In genomic region chr9:28073278-28073677, GRCh38 we compare ENCODE assay signal across 8 cellular contexts.
DNase-seq lines count a peak whose midpoint lies in the region; ATAC-seq, FAIRE-seq and TF ChIP-seq lines count a peak whose summit lies in the region.

No MANE protein-coding gene starts in this region.

- no peak for ATAC-seq in GM19328 (IDR thresholded peaks at IDR 0.05; ENCODE audit: unreplicated experiment)

- FAIRE-seq in G401.6 (lab: Jason Lieb, UNC) (peak; percentile 80), GM12892 (lab: Jason Lieb, UNC) (no peak)

- in situ Hi-C loops in KBM-7 (cut with MboI; ENCODE audit: low pct_unique_long_range_greater_than_20kb, low sequenced_read_pairs) = no loop called here

- DNase-seq in KBM-7 (peak; percentile 27), SW480 (ENCODE audit: low spot score) (peak; percentile 36), iPS-NIHi11 (ENCODE audit: low spot score) (peak; percentile 21), DMS79 (lab: John Stamatoyannopoulos, UW) (no peak), GM12892 (ENCODE audit: insufficient read length) (no peak)
- DNase-seq in activated naive CD4-positive, alpha-beta T cell (lab: John Stamatoyannopoulos, UW) = no peak

- no peak for TF ChIP-seq POLR2A in GM12892 (IDR thresholded peaks at IDR 0.05; ENCODE audit: low read depth, low read length)

Comparison
In these comparisons a context has a peak if more than half of its experiments do, and no peak if none do; other contexts are left out.
1. DNase-seq: peak in KBM-7 (single experiment), SW480 (single experiment) and iPS-NIHi11 (single experiment); none in DMS79 (single experiment), GM12892 (single experiment) and activated naive CD4-positive, alpha-beta T cell (0 of 4).